8 cellular contexts compared by ENCODE assay signal in genomic region chr2:231057590-231057989, GRCh38. TPM values are rescaled to one million over a fixed set of nuclear protein-coding genes. Genes with fewer than 3 reads are reported as not detected.
A peak's percentile ranks its signal among the peaks of the same experiment; 100 is the strongest.
DNase-seq lines count a peak whose midpoint lies in the region; ATAC-seq and TF ChIP-seq lines count a peak whose summit lies in the region.

No MANE protein-coding gene starts in this region.

- TF ChIP-seq POLR2A in esophagus muscularis mucosa (IDR thresholded peaks at IDR 0.05; ENCODE audit: low read depth), result no peak

- H3K27ac ChIP-seq in esophagus muscularis mucosa (replicated peaks in 1 of 4) (peak overlapping the region in 3 of 4 donors; percentile 87 to 91 (median 91)), psoas muscle (peak overlapping the region; percentile 85)

- TF ChIP-seq EP300 in esophagus muscularis mucosa (IDR thresholded peaks at IDR 0.05), result no peak

- intact Hi-C loops in esophagus muscularis mucosa (cut with DNase I) (no loop called here), psoas muscle (cut with DNase I) (no loop called here)

- peak overlapping the region; percentile 99 for H3K4me3 ChIP-seq in GM08714 (ENCODE audit: low read length)
- H3K4me3 ChIP-seq in esophagus muscularis mucosa, result peak overlapping the region; percentile 74 to 100 (median 90)
- peak overlapping the region; percentile 99 for H3K4me3 ChIP-seq in psoas muscle

- H3K36me3 ChIP-seq in esophagus muscularis mucosa (peaks cover under 1 to 15% (median 9%) of the 10 kb centered on the region in 4 donors), psoas muscle (ENCODE audit: insufficient read depth in 1 of 2, low read depth in 1 of 2) (peaks cover 6 to 19% of the 10 kb centered on the region in 2 donors)

- no peaks in the 10 kb centered on the region for H3K9me3 ChIP-seq in esophagus muscularis mucosa
- no peaks in the 10 kb centered on the region for H3K9me3 ChIP-seq in psoas muscle

- WGBS in esophagus muscularis mucosa, result 6% methylated on average over 10 of the region's 10 CpGs
- 2 to 3% (median 3%) methylated on average over 10 of the region's 10 CpGs for WGBS in psoas muscle, 3 donors

- TF ChIP-seq CTCF in esophagus muscularis mucosa (IDR thresholded peaks at IDR 0.05) (no peak), psoas muscle (IDR thresholded peaks at IDR 0.05) (no peak)

- H3K4me1 ChIP-seq in esophagus muscularis mucosa (peaks cover 21 to 43% (median 38%) of the 10 kb centered on the region in 4 donors), psoas muscle (peaks cover 46% of the 10 kb centered on the region)

- ATAC-seq in psoas muscle, result peak in 1 of 4 donors; percentile 33
- ATAC-seq in HG02678 (IDR thresholded peaks at IDR 0.05; ENCODE audit: unreplicated experiment), result no peak
- ATAC-seq in GM21360 (IDR thresholded peaks at IDR 0.05; ENCODE audit: unreplicated experiment), result no peak
- ATAC-seq in HG02870 (IDR thresholded peaks at IDR 0.05; ENCODE audit: unreplicated experiment), result no peak

- no peaks in the 10 kb centered on the region for H3K27me3 ChIP-seq in esophagus muscularis mucosa
- H3K27me3 ChIP-seq in psoas muscle (ENCODE audit: insufficient read depth in 3 of 3, low read length in 2 of 3), result no peaks in the 10 kb centered on the region

- DNase-seq in RKO (ENCODE audit: low spot score) (peak; percentile 47), esophagus muscularis mucosa (ENCODE audit: extremely low spot score) (no peak), psoas muscle (no peak)
- no peak for DNase-seq in effector CD8-positive, alpha-beta T cell (lab: John Stamatoyannopoulos, UW)

RNA-seq across cellular contexts. Expression of gene PSMD1, which starts 0.9 kb away (rescaled TPM):
- total RNA-seq in esophagus muscularis mucosa, result 10 to 100 TPM; 47.3 to 55.2 (median 52.3) TPM
- total RNA-seq in psoas muscle, result 100 to 1,000 TPM; 125 to 170 (median 154) TPM
- 100 to 1,000 TPM in 2 of 3 donors, 10 to 100 TPM in 1; 74.4 to 159 (median 122) TPM for polyA plus RNA-seq in psoas muscle

RNA-seq across cellular contexts. Expression of gene C2orf72, which starts 20.3 kb away (rescaled TPM):
- total RNA-seq in esophagus muscularis mucosa, result under 1 TPM in 3 of 4 donors, not detected in 1; 0.06 to 0.83 (median 0.17) TPM
- under 1 TPM in 1 of 4 donors, not detected in 3; 0.12 TPM for total RNA-seq in psoas muscle
- polyA plus RNA-seq in psoas muscle, result under 1 TPM in 2 of 3 donors, not detected in 1; 0.03 to 0.05 TPM
